In genomic region chr5:104429911-104430310, GRCh38 we compare ENCODE assay signal across 7 cellular contexts.
"Had no signal": no experiment of that assay in that cellular context is flagged by ENCODE, and none has a peak within 500 bp of the region (broad histone marks: within the 10 kb centered on the region; RNA-seq: fewer than 3 reads in every experiment).

No MANE protein-coding gene starts in this region.

- H3K4me3 ChIP-seq: GM12878 had no signal

- DNase-seq: GDM1, GF-D8 had no signal

- FAIRE-seq: GM12878, GM12891, GM12892, GM18507, GM19239 had no signal

- ATAC-seq: GM12878 had no signal
